Comparison of ENCODE assay signal across 16 cellular contexts in genomic region chr20:37958856-37959255, GRCh38. TPM values are rescaled to one million over a fixed set of nuclear protein-coding genes. Genes with fewer than 3 reads are reported as not detected.
DNase-seq lines count a peak whose midpoint lies in the region; ATAC-seq and TF ChIP-seq lines count a peak whose summit lies in the region.
"Had no signal": no experiment of that assay in that cellular context is flagged by ENCODE, and none has a peak within 500 bp of the region (broad histone marks: within the 10 kb centered on the region; RNA-seq: fewer than 3 reads in every experiment).

No MANE protein-coding gene starts in this region.

- no peak overlapping the region for H3K27ac ChIP-seq in right atrium auricular region
- H3K27ac ChIP-seq: BLaER1 had no signal

- no peak for TF ChIP-seq CTCF in right atrium auricular region (IDR thresholded peaks at IDR 0.05)

- no peaks in the 10 kb centered on the region for H3K4me1 ChIP-seq in right atrium auricular region
- H3K4me1 ChIP-seq: Caco-2 had no signal

- intact Hi-C loops in Right ventricle myocardium inferior (cut with DNase I): no loop called here

- no peak for ATAC-seq in Right ventricle myocardium inferior
- no peak for ATAC-seq in HG03342 (IDR thresholded peaks at IDR 0.05; ENCODE audit: unreplicated experiment)
- no peak for ATAC-seq in HG03520 (IDR thresholded peaks at IDR 0.05; ENCODE audit: unreplicated experiment)
- ATAC-seq: HCT116 had no signal

- DNase-seq in right atrium auricular region (ENCODE audit: low spot score) (peak; percentile 9), Right ventricle myocardium inferior (ENCODE audit: missing footprints) (no peak), islet precursor cell (peak; percentile 55), cerebellar cortex (ENCODE audit: low spot score) (no peak)
- DNase-seq in activated CD8-positive, alpha-beta memory T cell treated with anti-CD3 and anti-CD28 coated beads, Interleukin-2, amount 50 U/mL, for 48 hours: peak; percentile 1
- DNase-seq: 8988T; AML-193; CD8-positive, alpha-beta memory T cell; DND-41; GF-D8; GOT3 had no signal

- H3K36me3 ChIP-seq in right atrium auricular region: no peaks in the 10 kb centered on the region
- H3K36me3 ChIP-seq: BLaER1 had no signal

- no peak overlapping the region for H3K4me3 ChIP-seq in right atrium auricular region
- H3K4me3 ChIP-seq: BLaER1 had no signal

- H3K9me3 ChIP-seq in right atrium auricular region: no peaks in the 10 kb centered on the region
- H3K9me3 ChIP-seq: BLaER1, Caco-2 had no signal

- H3K27me3 ChIP-seq in right atrium auricular region: no peaks in the 10 kb centered on the region
- H3K27me3 ChIP-seq: BLaER1 had no signal

RNA-seq across cellular contexts. Expression of gene VSTM2L, which starts 55.9 kb away (rescaled TPM):
- total RNA-seq in right atrium auricular region: 100 to 1,000 TPM in 1 of 2 donors, 10 to 100 TPM in 1; 97.4 to 303 TPM
- total RNA-seq in Right ventricle myocardium inferior: 17.7 TPM
- total RNA-seq: Caco-2; CD8-positive, alpha-beta memory T cell had no signal

Comparison
In these comparisons a context has a peak if more than half of its experiments do, and no peak if none do; other contexts are left out.
1. DNase-seq: peak in right atrium auricular region (single experiment), activated CD8-positive, alpha-beta memory T cell treated with anti-CD3 and anti-CD28 coated beads, Interleukin-2, amount 50 U/mL, for 48 hours (single experiment) and islet precursor cell (single experiment); none in Right ventricle myocardium inferior (single experiment) and cerebellar cortex (single experiment).